Comparison of ENCODE assay signal across 15 cellular contexts in genomic region chr3:107800705-107801104, GRCh38.
"Had no signal": no experiment of that assay in that cellular context is flagged by ENCODE, and none has a peak within 500 bp of the region (broad histone marks: within the 10 kb centered on the region; RNA-seq: fewer than 3 reads in every experiment).

No MANE protein-coding gene starts in this region.

- H3K9me3 ChIP-seq: esophagus muscularis mucosa, heart right ventricle, left lung, SJCRH30 had no signal

- H3K27ac ChIP-seq: esophagus muscularis mucosa, heart right ventricle, left lung, parathyroid adenoma, SJCRH30 had no signal

- H3K27me3 ChIP-seq: esophagus muscularis mucosa, heart right ventricle, left lung, SJCRH30 had no signal

- DNase-seq: activated CD4-positive, alpha-beta T cell treated with anti-CD3 and anti-CD28 coated beads, Interleukin-2, amount 50 U/mL, for 4 hours; activated gamma-delta T cell; activated T-cell treated with anti-CD3 and anti-CD28 coated beads, Interleukin-2, amount 50 U/mL, for 24 hours; aorta; foreskin fibroblast; heart right ventricle; islet precursor cell; left lung; mesendoderm; SJCRH30; small intestine; SW 1271; trophoblast cell had no signal

- H3K4me3 ChIP-seq: esophagus muscularis mucosa, heart right ventricle, left lung, SJCRH30 had no signal
